In genomic region chr2:224038049-224038829, GRCh38 we compare ENCODE assay signal across 1 cellular context.
TF ChIP-seq lines count a peak whose summit lies in the region.

No MANE protein-coding gene starts in this region.

TF ChIP-seq in H1, 55 proteins besides CTCF, POLR2A, EP300 and RAD21 (continued from another document):
- TF ChIP-seq CREB1 (IDR thresholded peaks at IDR 0.05) (peak; percentile 57; the same call in 1 of the 2 replicates), KDM4A (IDR thresholded peaks at IDR 0.05; ENCODE audit: low read depth, low read length, severe bottlenecking) (peak; percentile 19), MAX (IDR thresholded peaks at IDR 0.05) (no peak)
